In the genomic region with DNA sequence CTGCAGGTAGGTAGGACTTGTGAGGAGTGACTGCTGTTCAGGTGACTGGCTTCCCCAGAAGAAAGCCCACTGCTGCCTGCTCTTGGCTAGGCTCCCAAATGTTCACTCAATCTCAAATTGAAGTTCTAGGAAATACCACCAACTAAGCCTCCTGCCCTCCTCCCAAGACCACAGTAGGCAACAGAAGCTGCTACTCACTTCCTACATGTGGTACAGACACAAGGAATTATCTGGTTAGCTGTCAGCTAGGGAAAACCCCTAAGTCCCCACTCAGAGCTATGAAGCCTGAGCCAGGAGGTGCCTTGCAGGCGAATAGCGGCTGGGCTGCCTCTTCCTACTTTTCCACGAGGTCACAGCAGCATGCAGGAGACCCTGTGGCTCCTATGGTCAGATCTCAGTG, we compare ENCODE assay signal across 23 cellular contexts. TPM values are rescaled to one million over a fixed set of nuclear protein-coding genes. Genes with fewer than 3 reads are reported as not detected.
"Had no signal": no experiment of that assay in that cellular context is flagged by ENCODE, and none has a peak within 500 bp of the region (broad histone marks: within the 10 kb centered on the region; RNA-seq: fewer than 3 reads in every experiment).

No MANE protein-coding gene starts in this region.

- H3K9me3 ChIP-seq: left lung, testis had no signal

- H3K4me3 ChIP-seq: dorsolateral prefrontal cortex, left lung, skin epidermis, testis had no signal

- H3K36me3 Mint-ChIP-seq: brain, type B pancreatic cell had no signal

- H3K36me3 ChIP-seq: left lung had no signal

- H3K27ac ChIP-seq: dorsolateral prefrontal cortex, foreskin keratinocyte, left lung, skin epidermis, testis had no signal

- H3K4me1 ChIP-seq: foreskin keratinocyte had no signal

- H3K4me1 Mint-ChIP-seq: brain, nephron progenitor cell had no signal

- H3K27me3 ChIP-seq: testis had no signal

- FAIRE-seq: colon, kidney, TTC549 had no signal

- DNase-seq: activated CD4-positive, alpha-beta T cell treated with anti-CD3 and anti-CD28 coated beads, Interleukin-2, amount 50 U/mL, for 1 hour; activated gamma-delta T cell; anterior cingulate cortex; central memory CD4-positive, alpha-beta T cell; dorsolateral prefrontal cortex; foreskin keratinocyte; glutamatergic neuron; hypothalamus; kidney; left lung; nephron progenitor cell; occipital lobe; SW 1271; testis had no signal

- H3K9me3 Mint-ChIP-seq: type B pancreatic cell had no signal

- H3K27ac Mint-ChIP-seq: brain, nephron progenitor cell, type B pancreatic cell had no signal

- H3K4me3 Mint-ChIP-seq: brain, nephron progenitor cell, type B pancreatic cell had no signal

- ATAC-seq: foreskin keratinocyte, left lung had no signal

RNA-seq across cellular contexts. Expression of gene FBXO39, which starts 4.9 kb away (rescaled TPM):
- total RNA-seq: kidney, myocyte, occipital lobe had no signal

RNA-seq across cellular contexts. Expression of gene TEKT1, which starts 50.6 kb away (rescaled TPM):
- total RNA-seq: foreskin keratinocyte; lung microvascular endothelial cell; myocyte; posterior vena cava; T-helper 2 cell treated with Interferon-gamma antibody and Interleukin-4, amounts not matched to agents 100 ng/mL and 5 ng/mL, for 36 hours had no signal
- polyA plus RNA-seq: foreskin keratinocyte had no signal
